ENCODE assay signal across 15 cellular contexts in the genomic region with DNA sequence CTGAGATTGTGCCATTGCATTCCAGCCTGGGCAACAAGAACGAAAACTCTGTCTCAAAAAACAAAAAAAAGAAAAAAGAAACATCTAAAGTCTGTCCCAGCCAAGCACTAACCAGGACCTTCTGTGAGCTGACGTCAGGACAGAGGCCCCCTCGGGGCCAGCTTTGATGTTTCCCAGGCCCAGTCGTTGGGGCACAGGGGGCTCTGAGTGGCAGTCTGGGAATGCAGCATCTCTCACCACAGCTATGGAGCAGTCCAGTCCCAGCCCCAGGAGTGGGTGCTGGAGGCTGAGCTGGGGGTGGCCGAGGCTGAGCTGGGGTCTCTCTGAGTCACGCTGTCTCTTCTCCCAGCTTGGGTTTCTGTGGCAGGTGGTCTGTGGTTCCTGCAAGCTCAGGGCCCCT. TPM values are rescaled to one million over a fixed set of nuclear protein-coding genes. Genes with fewer than 3 reads are reported as not detected.
DNase-seq lines count a peak whose midpoint lies in the region; ATAC-seq and TF ChIP-seq lines count a peak whose summit lies in the region.
"Had no signal": no experiment of that assay in that cellular context is flagged by ENCODE, and none has a peak within 500 bp of the region (broad histone marks: within the 10 kb centered on the region; RNA-seq: fewer than 3 reads in every experiment).

No MANE protein-coding gene starts in this region.

- H3K4me3 ChIP-seq in AG10803 (ENCODE audit: low read length): no peak overlapping the region
- H3K4me3 ChIP-seq in osteoblast (ENCODE audit: insufficient read depth, low read length): no peak overlapping the region
- no peak overlapping the region for H3K4me3 ChIP-seq in tibial nerve
- H3K4me3 ChIP-seq: BLaER1, gastroesophageal sphincter had no signal

- WGBS in tibial nerve, 2 donors: 61 to 64% methylated on average over 6 of the region's 6 CpGs

- H3K27me3 ChIP-seq in osteoblast (ENCODE audit: insufficient read depth, low read length): no peaks in the 10 kb centered on the region
- peaks cover 0 to 4% of the 10 kb centered on the region in 2 donors for H3K27me3 ChIP-seq in tibial nerve
- H3K27me3 ChIP-seq: BLaER1, gastroesophageal sphincter had no signal

- TF ChIP-seq POLR2A in tibial nerve (IDR thresholded peaks at IDR 0.05): no peak

- H3K79me2 ChIP-seq in osteoblast (ENCODE audit: insufficient read depth, low read length): peaks cover 37% of the 10 kb centered on the region

- no peak for ATAC-seq in HG03442 (IDR thresholded peaks at IDR 0.05; ENCODE audit: unreplicated experiment)
- ATAC-seq: gastroesophageal sphincter, left lobe of liver had no signal

- DNase-seq in AG10803 (ENCODE audit: low read depth) (peak; percentile 97), M059J (ENCODE audit: low read depth) (peak; percentile 73), fibroblast of peridontal ligament (ENCODE audit: extremely low read depth) (peak; percentile 86), osteoblast (ENCODE audit: insufficient read length, low spot score, missing footprints) (peak; percentile 94), tibial nerve (ENCODE audit: low spot score in 2 of 2) (no peak), globus pallidus (ENCODE audit: low spot score) (no peak)
- DNase-seq in effector CD4-positive, alpha-beta T cell: no peak
- DNase-seq: activated CD4-positive, alpha-beta memory T cell treated with anti-CD3 and anti-CD28 coated beads, Interleukin-2, amount 10 ng/mL, durations not matched to agents 7 days and 5 days; activated effector memory CD4-positive, alpha-beta T cell treated with Interleukin-2 at 50 U/mL for 16 hours; NCI-H1436; NCI-H510A treated with DMSO at 0.1 percent for 48 hours had no signal

- H4K20me1 ChIP-seq in osteoblast (ENCODE audit: insufficient read depth, low read length): no peaks in the 10 kb centered on the region

- H3K4me2 ChIP-seq in osteoblast (ENCODE audit: insufficient read depth, low read length): peak overlapping the region; percentile 0
- H3K4me2 ChIP-seq: BLaER1 had no signal

- TF ChIP-seq EP300 in tibial nerve (IDR thresholded peaks at IDR 0.05): no peak

- no peak overlapping the region for H2AFZ ChIP-seq in osteoblast (ENCODE audit: low read length)

- TF ChIP-seq CTCF in AG10803 (conservative IDR thresholded peaks at IDR 0.05; ENCODE audit: low read length): no peak
- no peak for TF ChIP-seq CTCF in osteoblast (IDR thresholded peaks at IDR 0.05; ENCODE audit: extremely low read depth, low read depth, low read length)
- TF ChIP-seq CTCF in tibial nerve (IDR thresholded peaks at IDR 0.05): no peak

- no peaks in the 10 kb centered on the region for H3K9me3 ChIP-seq in osteoblast (ENCODE audit: low read depth, low read length)
- no peaks in the 10 kb centered on the region for H3K9me3 ChIP-seq in tibial nerve
- H3K9me3 ChIP-seq: BLaER1, gastroesophageal sphincter had no signal

- H3K4me1 ChIP-seq in osteoblast (ENCODE audit: insufficient read depth, low read length) (peaks cover 82% of the 10 kb centered on the region), tibial nerve (peaks cover 0 to 15% (median 0%) of the 10 kb centered on the region in 4 donors)

- H3K36me3 ChIP-seq in osteoblast (ENCODE audit: insufficient read depth, low read length): no peaks in the 10 kb centered on the region
- no peaks in the 10 kb centered on the region for H3K36me3 ChIP-seq in tibial nerve
- H3K36me3 ChIP-seq: gastroesophageal sphincter had no signal

- H3K27ac ChIP-seq in osteoblast (ENCODE audit: low read depth, low read length): peak overlapping the region; percentile 91
- no peak overlapping the region for H3K27ac ChIP-seq in tibial nerve
- H3K27ac ChIP-seq: BLaER1, gastroesophageal sphincter had no signal

RNA-seq across cellular contexts. Expression of a gene that starts 46.0 kb away (rescaled TPM):
- total RNA-seq in M059J (2014; rRNA removed; shearing (Covaris generic)): 15.6 and 26.5 TPM in 2 replicates
- total RNA-seq in osteoblast (17.7 and 20.6 TPM in 2 replicates), tibial nerve (10 to 100 TPM; 28.4 to 49.8 (median 35.3) TPM)

RNA-seq across cellular contexts. Expression of a gene that starts 49.0 kb away (rescaled TPM):
- 76.3 and 162 TPM in 2 replicates for total RNA-seq in M059J (2014; rRNA removed; shearing (Covaris generic))
- total RNA-seq in osteoblast (183 and 190 TPM in 2 replicates), tibial nerve (1 to 10 TPM; 1.5 to 5.5 (median 3.9) TPM)

RNA-seq across cellular contexts. Expression of a gene that starts 56.9 kb away (rescaled TPM):
- 14.1 and 21.9 TPM in 2 replicates for total RNA-seq in M059J (2014; rRNA removed; shearing (Covaris generic))
- total RNA-seq in osteoblast (34.4 and 34.5 TPM in 2 replicates), tibial nerve (10 to 100 TPM; 47.9 to 76.2 (median 49.3) TPM)

Comparison
In these comparisons a context has a peak if more than half of its experiments do, and no peak if none do; other contexts are left out.
1. DNase-seq: peak in AG10803 (single experiment), M059J (single experiment), fibroblast of peridontal ligament (single experiment) and osteoblast (single experiment); none in tibial nerve (0 of 2), globus pallidus (single experiment) and effector CD4-positive, alpha-beta T cell (single experiment).
2. RNA of a gene that starts 49.0 kb away (total RNA-seq): 183 to 190 TPM in osteoblast and 76.3 to 162 TPM in M059J; 1.5 to 5.5 TPM in tibial nerve; every median in the first group is over 10 times any median in the second.